Comparison of ENCODE assay signal across 6 cellular contexts in genomic region chr17:4938670-4939553, GRCh38. TPM values are rescaled to one million over a fixed set of nuclear protein-coding genes. Genes with fewer than 3 reads are reported as not detected.
DNase-seq lines count a peak whose midpoint lies in the region; ATAC-seq and TF ChIP-seq lines count a peak whose summit lies in the region.

No MANE protein-coding gene starts in this region.

- H3K4me1 Mint-ChIP-seq in endothelial cell (ENCODE audit: unreplicated experiment), result peaks cover 27% of the 10 kb centered on the region

- POLR2A ChIA-PET in SK-N-SH (lab: Yijun Ruan, JAX), result interaction anchor here (0.9 to 2.0 kb wide), 4 partner anchors 15 to 30 kb away, joined by 3 to 35 read pairs (median 11); partner anchors contain the start of gene SPAG7

- H3F3A ChIP-seq in SK-N-SH (replicated peaks; ENCODE audit: insufficient read depth) (peaks cover 32% of the 10 kb centered on the region), smooth muscle cell (ENCODE audit: low read depth) (peaks cover 17% of the 10 kb centered on the region)

- CTCF ChIA-PET in SK-N-SH (lab: Yijun Ruan, JAX), result interaction anchor here (0.9 to 3.9 kb wide), 7 partner anchors 21 to 123 kb away, joined by 3 to 29 read pairs (median 4); partner anchors contain the start of gene CHRNE

- H3K4me1 ChIP-seq in SK-N-SH (ENCODE audit: control insufficient read depth in 1 of 2, insufficient read depth in 2 of 2, low read depth in 1 of 2, low read length in 1 of 2) (peaks cover 13 to 28% of the 10 kb centered on the region in 2 experiments; a peak in 2 of 4 replicates), smooth muscle cell (ENCODE audit: low read depth) (peaks cover 12% of the 10 kb centered on the region)

- H3K4me2 ChIP-seq in SK-N-SH, result peak overlapping the region; percentile 98
- H3K4me2 ChIP-seq in smooth muscle cell, result peak overlapping the region; percentile 95

- 0 out of 2 replicates have a peak overlapping the region, but pooled peaks have one; percentile 69 for H2AFZ ChIP-seq in SK-N-SH (ENCODE audit: low read depth)
- H2AFZ ChIP-seq in smooth muscle cell (ENCODE audit: low read depth), result no peak overlapping the region

- H3K9me3 Mint-ChIP-seq in endothelial cell (ENCODE audit: unreplicated experiment), result no peaks in the 10 kb centered on the region

- peaks cover 52% of the 10 kb centered on the region for H3K79me2 ChIP-seq in SK-N-SH (ENCODE audit: insufficient read depth)
- H3K79me2 ChIP-seq in smooth muscle cell (ENCODE audit: low read depth), result peaks cover 38% of the 10 kb centered on the region

- H3K9ac ChIP-seq in SK-N-SH (peak overlapping the region; percentile 83), smooth muscle cell (ENCODE audit: low read depth) (peak overlapping the region; percentile 59)

- H3K9me2 ChIP-seq in SK-N-SH, result no peaks in the 10 kb centered on the region

- no peak for TF ChIP-seq EP300 in SK-N-SH (IDR thresholded peaks at IDR 0.05; ENCODE audit: borderline replicate concordance in 1 of 2, low read depth in 1 of 2, low read length in 1 of 2)

- ATAC-seq in SK-N-SH treated with all-trans-retinoic acid at 6 μM for 48 hours (no peak), HG03432 (IDR thresholded peaks at IDR 0.05; ENCODE audit: unreplicated experiment) (no peak), HG02571 (IDR thresholded peaks at IDR 0.05; ENCODE audit: unreplicated experiment) (no peak)

- H3K36me3 Mint-ChIP-seq in endothelial cell (ENCODE audit: low read depth, unreplicated experiment), result peaks cover 18% of the 10 kb centered on the region

- peak overlapping the region; percentile 94 to 98 for H3K27ac ChIP-seq in SK-N-SH (ENCODE audit: low read depth in 2 of 2, low read length in 1 of 2)
- peak overlapping the region; percentile 92 for H3K27ac ChIP-seq in smooth muscle cell (ENCODE audit: low read depth)

- H3K9me3 ChIP-seq in SK-N-SH (no peaks in the 10 kb centered on the region), smooth muscle cell (replicated peaks; ENCODE audit: low read depth) (no peaks in the 10 kb centered on the region)

- peak overlapping the region; percentile 90 for H3K27ac Mint-ChIP-seq in endothelial cell (ENCODE audit: unreplicated experiment)

- H3K27me3 ChIP-seq in SK-N-SH (ENCODE audit: insufficient read depth) (no peaks in the 10 kb centered on the region), smooth muscle cell (ENCODE audit: low read depth) (no peaks in the 10 kb centered on the region)

- no peak for TF ChIP-seq CTCF in SK-N-SH (IDR thresholded peaks at IDR 0.05)
- no peak for TF ChIP-seq CTCF in endothelial cell (IDR thresholded peaks at IDR 0.05; ENCODE audit: unreplicated experiment)
- TF ChIP-seq CTCF in smooth muscle cell (IDR thresholded peaks at IDR 0.05; ENCODE audit: borderline replicate concordance, insufficient read depth, poor library complexity, severe bottlenecking), result no peak

- H3K36me3 ChIP-seq in SK-N-SH (replicated peaks in 1 of 2; ENCODE audit: control insufficient read depth in 1 of 2, insufficient read depth in 2 of 2, low read length in 1 of 2) (peaks cover 22 to 25% of the 10 kb centered on the region in 2 experiments), smooth muscle cell (ENCODE audit: low read depth) (no peaks in the 10 kb centered on the region)

- peak overlapping the region; percentile 97 for H3K4me3 Mint-ChIP-seq in endothelial cell (ENCODE audit: unreplicated experiment)

- DNase-seq in SK-N-SH, result no peak
- DNase-seq in endothelial cell (ENCODE audit: low spot score), result no peak
- no peak for DNase-seq in smooth muscle cell (lab: John Stamatoyannopoulos, UW; ENCODE audit: unreplicated experiment)

- 67% methylated on average over 16 of the region's 19 CpGs for WGBS in SK-N-SH (ENCODE audit: low lambda C conversion rate)
- WGBS in smooth muscle cell (ENCODE audit: low lambda C conversion rate), result 75% methylated on average over 19 of the region's 19 CpGs

- no peak for TF ChIP-seq RAD21 in SK-N-SH (IDR thresholded peaks at IDR 0.05; ENCODE audit: low read length)

- H4K20me1 ChIP-seq in SK-N-SH (ENCODE audit: insufficient read depth), result peaks cover 9% of the 10 kb centered on the region; the same call in 1 of the 2 replicates
- peaks cover 4% of the 10 kb centered on the region for H4K20me1 ChIP-seq in smooth muscle cell (ENCODE audit: low read depth)

- H3K27me3 Mint-ChIP-seq in endothelial cell (ENCODE audit: unreplicated experiment), result peaks cover 19% of the 10 kb centered on the region

- peak overlapping the region; percentile 80 to 86 for H3K4me3 ChIP-seq in SK-N-SH (ENCODE audit: low read depth in 2 of 2, low read length in 1 of 2)
- peak overlapping the region; percentile 77 for H3K4me3 ChIP-seq in smooth muscle cell

TF ChIP-seq in SK-N-SH, 30 proteins besides CTCF, POLR2A, EP300 and RAD21:
- TF ChIP-seq POLR2AphosphoS5 (IDR thresholded peaks at IDR 0.05; ENCODE audit: low read depth, low read length) (no peak), NFIC (IDR thresholded peaks at IDR 0.05; ENCODE audit: borderline replicate concordance) (no peak), SMC3 (IDR thresholded peaks at IDR 0.05; ENCODE audit: low read depth, low read length) (no peak), USF1 (IDR thresholded peaks at IDR 0.05; ENCODE audit: borderline replicate concordance, low read depth) (no peak), TEAD4 (IDR thresholded peaks at IDR 0.05; ENCODE audit: borderline replicate concordance, insufficient read depth) (no peak)

TF ChIP-seq in SK-N-SH treated with all-trans-retinoic acid at 6 μM for 48 hours, 23 proteins besides CTCF, POLR2A, EP300 and RAD21 (continues in another document):
- TF ChIP-seq TSHZ2 (CRISPR knock-in tag; IDR thresholded peaks at IDR 0.05) (no peak), CREB5 (CRISPR knock-in tag; IDR thresholded peaks at IDR 0.05; ENCODE audit: low read depth) (no peak), ARNTL (CRISPR knock-in tag; IDR thresholded peaks at IDR 0.05; ENCODE audit: borderline replicate concordance, low read depth) (no peak), TOX (CRISPR knock-in tag; IDR thresholded peaks at IDR 0.05; ENCODE audit: borderline replicate concordance) (no peak), PPARA (CRISPR knock-in tag; IDR thresholded peaks at IDR 0.05; ENCODE audit: borderline replicate concordance) (no peak)

RNA-seq across cellular contexts. Expression of gene SLC25A11, which starts 0.9 kb away (rescaled TPM):
- polyA plus RNA-seq in SK-N-SH (2012; rRNA removed) (58.5 and 82.8 TPM in 2 replicates), smooth muscle cell (64.9 and 67.5 TPM in 2 replicates)
- polyA plus RNA-seq in SK-N-SH (2012; cell fraction: cytosol; rRNA removed), result 32.7 and 50.3 TPM in 2 replicates
- polyA plus RNA-seq in SK-N-SH (2012; cell fraction: nucleus; rRNA removed), result 45.5 and 51.0 TPM in 2 replicates
- total RNA-seq in endothelial cell (ENCODE audit: unreplicated experiment) (47.5 TPM), smooth muscle cell (29.9 and 39.3 TPM in 2 replicates)

RNA-seq across cellular contexts. Expression of gene RNF167, which starts 1.2 kb away (rescaled TPM):
- polyA plus RNA-seq in SK-N-SH (2012; rRNA removed) (96.5 and 115 TPM in 2 replicates), smooth muscle cell (59.4 and 61.6 TPM in 2 replicates)
- polyA plus RNA-seq in SK-N-SH (2012; cell fraction: cytosol; rRNA removed), result 60.0 and 80.4 TPM in 2 replicates
- polyA plus RNA-seq in SK-N-SH (2012; cell fraction: nucleus; rRNA removed), result 108 and 121 TPM in 2 replicates
- total RNA-seq in endothelial cell (ENCODE audit: unreplicated experiment) (92.3 TPM), smooth muscle cell (23.7 and 39.6 TPM in 2 replicates)

RNA-seq across cellular contexts. Expression of gene GP1BA, which starts 6.8 kb away (rescaled TPM):
- polyA plus RNA-seq in SK-N-SH (2012; rRNA removed) (not detected in 2 replicates), smooth muscle cell (0.07 and 0.41 TPM in 2 replicates)
- polyA plus RNA-seq in SK-N-SH (2012; cell fraction: cytosol; rRNA removed), result not detected in 2 replicates
- not detected in 2 replicates for polyA plus RNA-seq in SK-N-SH (2012; cell fraction: nucleus; rRNA removed)
- total RNA-seq in endothelial cell (ENCODE audit: unreplicated experiment) (1.3 TPM), smooth muscle cell (not detected in 2 replicates)

RNA-seq across cellular contexts. Expression of gene PFN1, which starts 9.4 kb away (rescaled TPM):
- polyA plus RNA-seq in SK-N-SH (2012; rRNA removed) (1,627 and 2,484 TPM in 2 replicates), smooth muscle cell (1,482 and 1,485 TPM in 2 replicates)
- polyA plus RNA-seq in SK-N-SH (2012; cell fraction: cytosol; rRNA removed), result 1,556 and 1,614 TPM in 2 replicates
- polyA plus RNA-seq in SK-N-SH (2012; cell fraction: nucleus; rRNA removed), result 620 and 931 TPM in 2 replicates
- total RNA-seq in endothelial cell (ENCODE audit: unreplicated experiment) (874 TPM), smooth muscle cell (681 and 838 TPM in 2 replicates)

RNA-seq across cellular contexts. Expression of gene ENO3, which starts 12.0 kb away (rescaled TPM):
- 29.2 and 32.5 TPM in 2 replicates for polyA plus RNA-seq in SK-N-SH (2012; rRNA removed)
- polyA plus RNA-seq in SK-N-SH (2012; cell fraction: cytosol; rRNA removed), result 9.0 and 10.7 TPM in 2 replicates
- polyA plus RNA-seq in SK-N-SH (2012; cell fraction: nucleus; rRNA removed), result 214 and 261 TPM in 2 replicates
- 7.3 TPM for total RNA-seq in endothelial cell (ENCODE audit: unreplicated experiment)
- 2.4 and 5.9 TPM in 2 replicates for total RNA-seq in smooth muscle cell
- 13.1 and 14.5 TPM in 2 replicates for polyA plus RNA-seq in smooth muscle cell
